Comparison of ENCODE assay signal across 8 cellular contexts in the genomic region with DNA sequence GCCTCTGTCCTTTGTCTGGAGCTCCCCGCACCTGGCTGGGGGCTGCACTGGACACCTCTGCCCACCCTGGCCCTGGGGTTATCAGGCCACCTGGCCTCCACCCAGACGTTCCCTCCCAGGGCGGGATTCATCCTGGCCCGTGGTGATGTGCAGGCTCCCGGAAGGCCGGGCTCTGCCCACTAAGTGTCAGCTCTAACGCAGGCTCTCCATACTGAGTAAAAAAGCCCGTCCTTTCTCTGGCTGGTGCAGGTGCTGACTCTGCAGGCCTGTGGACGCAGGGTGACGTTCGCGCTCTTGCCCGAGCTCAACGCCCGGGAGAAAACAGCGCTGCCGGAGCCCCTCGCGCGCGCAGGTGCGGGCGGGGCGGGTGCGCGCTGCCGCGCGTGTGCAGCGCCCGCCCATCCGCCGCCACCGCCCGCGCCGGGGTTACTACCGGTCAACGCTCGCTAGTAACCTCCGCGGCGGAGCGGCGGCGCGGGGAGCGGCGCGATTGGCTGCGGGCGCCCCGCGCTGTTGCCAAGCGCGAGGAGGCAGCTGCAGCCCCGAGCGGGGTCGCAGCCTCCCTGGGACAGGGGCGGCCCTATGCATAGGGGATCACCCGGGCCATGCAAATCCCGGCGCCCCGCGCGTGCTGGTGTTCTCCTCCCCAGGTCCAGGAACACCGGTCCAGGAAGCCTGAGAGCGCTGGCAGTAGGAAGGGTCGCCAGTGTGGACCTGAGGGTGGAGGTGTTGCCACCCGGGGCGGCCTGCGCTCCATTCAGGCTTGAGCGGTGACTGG. TPM values are rescaled to one million over a fixed set of nuclear protein-coding genes. Genes with fewer than 3 reads are reported as not detected.
A peak's percentile ranks its signal among the peaks of the same experiment; 100 is the strongest.
DNase-seq lines count a peak whose midpoint lies in the region; ATAC-seq and TF ChIP-seq lines count a peak whose summit lies in the region.

No MANE protein-coding gene starts in this region.

- peaks cover 15% of the 10 kb centered on the region for H3K4me1 ChIP-seq in Panc1 (ENCODE audit: control insufficient read depth, insufficient read depth, low read length)
- peaks cover 66 to 98% (median 72%) of the 10 kb centered on the region in 4 donors for H3K4me1 ChIP-seq in stomach

- POLR2A ChIA-PET in Panc1 (lab: Charles Lee) = no interaction called here

- H3K36me3 ChIP-seq in Panc1 (ENCODE audit: control insufficient read depth, insufficient read depth, low read length) = no peaks in the 10 kb centered on the region
- H3K36me3 ChIP-seq in stomach = no peaks in the 10 kb centered on the region

- H3K27ac ChIP-seq in Panc1 (ENCODE audit: low read length) (peak overlapping the region; percentile 57; the same call in 1 of the 2 replicates), stomach (peak overlapping the region; percentile 83 to 91 (median 88))

- intact Hi-C loops in Panc1 (cut with micrococcal nuclease; ENCODE audit: unreplicated experiment) (no loop called here), stomach (cut with DNase I; ENCODE audit: low total_unique reads) (no loop called here)

- ATAC-seq in HG03457 (IDR thresholded peaks at IDR 0.05; ENCODE audit: unreplicated experiment) (peak; percentile 26), Panc1 (peak; percentile 91), HG03571 (IDR thresholded peaks at IDR 0.05; ENCODE audit: unreplicated experiment) (no peak)

- TF ChIP-seq CTCF in GM12864 (IDR thresholded peaks at IDR 0.05; ENCODE audit: low read depth, low read length, missing control alignments) (no peak), Panc1 (IDR thresholded peaks at IDR 0.05) (no peak), fibroblast of pulmonary artery (IDR thresholded peaks at IDR 0.05; ENCODE audit: low read length, missing control alignments) (no peak), nephron (IDR thresholded peaks at IDR 0.05; ENCODE audit: unreplicated experiment in 3 of 3) (no peak), stomach (IDR thresholded peaks at IDR 0.05) (no peak)

- BruUV-seq in Panc1 (replicated peaks; lab: Mats Ljungman, UMichigan) = no TSS peak

- no peaks in the 10 kb centered on the region for H3K9me3 ChIP-seq in Panc1 (ENCODE audit: control insufficient read depth, insufficient read depth, low read depth, low read length)
- no peaks in the 10 kb centered on the region for H3K9me3 ChIP-seq in stomach

- CTCF ChIA-PET in Panc1 (lab: Charles Lee) = no interaction called here

- H3K4me3 ChIP-seq in GM12864 (ENCODE audit: low read depth, low read length) = peak overlapping the region; percentile 38
- H3K4me3 ChIP-seq in Panc1 (ENCODE audit: low read depth in 2 of 2, low read length in 2 of 2) = peak overlapping the region; percentile 34 to 49
- H3K4me3 ChIP-seq in fibroblast of pulmonary artery (replicated peaks; ENCODE audit: low read depth, low read length) = peak overlapping the region; percentile 52
- H3K4me3 ChIP-seq in stomach = peak overlapping the region; percentile 47 to 57 (median 53)

- no peaks in the 10 kb centered on the region for H3K36me3 Mint-ChIP-seq in nephron (ENCODE audit: low read depth)

- H3K4me1 Mint-ChIP-seq in nephron = peaks cover 72% of the 10 kb centered on the region

- WGBS in stomach, 5 donors = 1 to 5% (median 2%) methylated on average over 15 to 73 of the region's 73 CpGs

- H3K9me3 Mint-ChIP-seq in nephron = no peaks in the 10 kb centered on the region

- no peaks in the 10 kb centered on the region for H3K27me3 ChIP-seq in Panc1 (ENCODE audit: control insufficient read depth, insufficient read depth, low read length)
- H3K27me3 ChIP-seq in stomach = no peaks in the 10 kb centered on the region

- peak overlapping the region; percentile 73 to 79 (median 79) for H3K4me3 Mint-ChIP-seq in nephron

- peak overlapping the region; percentile 67 to 87 (median 70) for H3K27ac Mint-ChIP-seq in nephron

- peaks cover 58% of the 10 kb centered on the region for H3K27me3 Mint-ChIP-seq in nephron (ENCODE audit: low read depth)

- TF ChIP-seq POLR2A in stomach (IDR thresholded peaks at IDR 0.05) = no peak

- in situ Hi-C loops in Panc1 (cut with HindIII; ENCODE audit: low pct_unique_long_range_greater_than_20kb, low sequenced_read_pairs) = no loop called here

- peak; percentile 35 for TF ChIP-seq EP300 in stomach (IDR thresholded peaks at IDR 0.05)

- DNase-seq in GM12864 (ENCODE audit: low read depth) (no peak), Panc1 (ENCODE audit: low read depth, low spot score) (no peak), fibroblast of pulmonary artery (ENCODE audit: low read depth) (peak; percentile 45), stomach (peak; percentile 84)
- DNase-seq in activated T-helper 1 cell treated with anti-CD3 and anti-CD28 coated beads, Interleukin-2, amount 50 U/mL, for 16 hours (ENCODE audit: low read depth in 1 of 2, low spot score in 1 of 2) = peak; percentile 53 to 74

RNA-seq across cellular contexts. Expression of a gene that starts 15.7 kb away (rescaled TPM):
- total RNA-seq in Panc1 (2021; ENCODE audit: unreplicated experiment) = 0.80 TPM
- polyA plus RNA-seq in Panc1 (2012; ENCODE audit: insufficient read length) = 2.0 TPM
- 10 to 100 TPM in 4 of 5 donors, 1 to 10 TPM in 1; 4.1 to 65.9 (median 31.6) TPM for total RNA-seq in stomach
- polyA plus RNA-seq in stomach = 1 to 10 TPM; 3.1 to 4.7 (median 4.2) TPM

Comparison
In these comparisons a context has a peak if more than half of its experiments do, and no peak if none do; other contexts are left out.
1. DNase-seq: peak in activated T-helper 1 cell treated with anti-CD3 and anti-CD28 coated beads, Interleukin-2, amount 50 U/mL, for 16 hours (2 of 2), fibroblast of pulmonary artery (single experiment) and stomach (single experiment); none in GM12864 (single experiment) and Panc1 (single experiment).
2. Peak in every context shown above with its lines, with median percentiles within 50 percentile points of each other: H3K4me3 ChIP-seq.